23 cellular contexts compared by ENCODE assay signal in genomic region chr5:86865396-86865795, GRCh38.
A peak's percentile ranks its signal among the peaks of the same experiment; 100 is the strongest.
DNase-seq lines count a peak whose midpoint lies in the region; ATAC-seq, FAIRE-seq and TF ChIP-seq lines count a peak whose summit lies in the region.
"Had no signal": no experiment of that assay in that cellular context is flagged by ENCODE, and none has a peak within 500 bp of the region (broad histone marks: within the 10 kb centered on the region; RNA-seq: fewer than 3 reads in every experiment).

No MANE protein-coding gene starts in this region.

- no peak overlapping the region for H2BK12ac ChIP-seq in H1 (ENCODE audit: low read depth, low read length)

- 80% methylated on average over 1 of the region's 1 CpG; no CpG with 5 or more reads in 1 of the 2 experiments for WGBS in H1 (ENCODE audit: extremely low coverage in 1 of 2, insufficient coverage in 1 of 2, insufficient read length in 1 of 2, insufficient replicate concordance in 2 of 2, low coverage in 1 of 2, low lambda C conversion rate in 2 of 2, missing lambda C conversion rate in 1 of 2), 2 experiments
- 55 to 56% methylated on average over 1 of the region's 1 CpG for WGBS in heart right ventricle, 2 donors

- no peak overlapping the region for H2AK5ac ChIP-seq in H1 (ENCODE audit: low read depth, low read length)

- H3K56ac ChIP-seq in H1 (replicated peaks; ENCODE audit: insufficient read length, low read depth, low read length), result no peak overlapping the region

- H3K4me1 ChIP-seq in H1 (replicated peaks in 1 of 4; ENCODE audit: control insufficient read depth in 3 of 4, insufficient read depth in 4 of 4, low read length in 3 of 4) (peaks cover 0 to 4% (median 0%) of the 10 kb centered on the region in 4 experiments; a peak in 1 of 7 replicates), heart right ventricle (no peaks in the 10 kb centered on the region)
- H3K4me1 ChIP-seq: Peyer's patch had no signal

- POLR2A ChIA-PET in H1 (lab: Charles Lee; ENCODE audit: partially characterized antibody), result no interaction called here
- POLR2A ChIA-PET in activated CD4-positive, alpha-beta T cell treated with anti-CD3 and anti-CD28 coated beads, Interleukin-2, amount 10 ng/mL, durations not matched to agents 7 days and 5 days (lab: Charles Lee), result no interaction called here

- intact Hi-C loops in heart right ventricle (cut with DNase I), result no loop called here

- H4K8ac ChIP-seq in H1 (ENCODE audit: extremely low read depth, insufficient read depth, low read length), result no peak overlapping the region

- no peak overlapping the region for H3K4me2 ChIP-seq in H1 (ENCODE audit: insufficient read depth in 1 of 2, low read depth in 2 of 2, low read length in 2 of 2)

- no peak for TF ChIP-seq EP300 in H1 (IDR thresholded peaks at IDR 0.05; ENCODE audit: borderline replicate concordance in 1 of 2, low read depth in 2 of 2, low read length in 2 of 2)

- no peaks in the 10 kb centered on the region for H3K36me3 Mint-ChIP-seq in activated CD4-positive, alpha-beta T cell treated with anti-CD3 and anti-CD28 coated beads, Interleukin-2, amount 10 ng/mL, durations not matched to agents 7 days and 5 days (ENCODE audit: low read depth)
- H3K36me3 Mint-ChIP-seq: CD8-positive, alpha-beta T cell had no signal

- no peak overlapping the region for H2BK20ac ChIP-seq in H1 (ENCODE audit: low read length)

- H3K14ac ChIP-seq in H1 (ENCODE audit: insufficient read length), result no peak overlapping the region

- H3K27ac ChIP-seq in H1 (ENCODE audit: low read depth, low read length) (no peak overlapping the region), heart right ventricle (no peak overlapping the region)
- H3K27ac ChIP-seq: 22Rv1, Peyer's patch had no signal

- H3K9me3 ChIP-seq in H1 (ENCODE audit: insufficient read depth in 2 of 2, low read depth in 1 of 2, low read length in 1 of 2) (no peaks in the 10 kb centered on the region), heart right ventricle (no peaks in the 10 kb centered on the region)
- H3K9me3 ChIP-seq: Peyer's patch had no signal

- no peaks in the 10 kb centered on the region for H3K27me3 ChIP-seq in H1 (replicated peaks in 1 of 4; ENCODE audit: control insufficient read depth in 3 of 4, extremely low read depth in 1 of 4, insufficient read depth in 3 of 4, low read length in 3 of 4)
- no peaks in the 10 kb centered on the region for H3K27me3 ChIP-seq in heart right ventricle
- H3K27me3 ChIP-seq: Peyer's patch had no signal

- no peak overlapping the region for H2BK15ac ChIP-seq in H1 (ENCODE audit: low read length)

- H4K91ac ChIP-seq in H1 (replicated peaks; ENCODE audit: insufficient read length, low read length), result no peak overlapping the region

- H2AFZ ChIP-seq in H1 (ENCODE audit: low read length), result peak overlapping the region; percentile 16; the same call in 1 of the 2 replicates

- no peak overlapping the region for H3K27ac Mint-ChIP-seq in activated CD4-positive, alpha-beta T cell treated with anti-CD3 and anti-CD28 coated beads, Interleukin-2, amount 10 ng/mL, durations not matched to agents 7 days and 5 days
- H3K27ac Mint-ChIP-seq: CD8-positive, alpha-beta T cell had no signal

- no peaks in the 10 kb centered on the region for H3K9me3 Mint-ChIP-seq in activated CD4-positive, alpha-beta T cell treated with anti-CD3 and anti-CD28 coated beads, Interleukin-2, amount 10 ng/mL, durations not matched to agents 7 days and 5 days
- H3K9me3 Mint-ChIP-seq: CD8-positive, alpha-beta T cell had no signal

- H3K79me2 ChIP-seq in H1 (ENCODE audit: control insufficient read depth in 1 of 2, insufficient read depth in 2 of 2, low read length in 2 of 2), result no peaks in the 10 kb centered on the region

- ATAC-seq in heart right ventricle, result no peak
- ATAC-seq: CD8-positive, alpha-beta T cell; SK-N-SH treated with all-trans-retinoic acid at 6 μM for 48 hours had no signal

- no peak overlapping the region for H3K9ac ChIP-seq in H1 (replicated peaks in 1 of 4; ENCODE audit: extremely low read depth in 1 of 4, low read depth in 3 of 4, low read length in 3 of 4)

- H3K27me3 Mint-ChIP-seq in activated CD4-positive, alpha-beta T cell treated with anti-CD3 and anti-CD28 coated beads, Interleukin-2, amount 10 ng/mL, durations not matched to agents 7 days and 5 days, result peaks cover 2% of the 10 kb centered on the region

- CTCF ChIA-PET in H1 (lab: Charles Lee; ENCODE audit: partially characterized antibody), result interaction anchor here (1.3 to 4.5 kb wide), 2 partner anchors 15 kb away, joined by 3 to 19 read pairs; no protein-coding TSS in a partner anchor
- CTCF ChIA-PET in activated CD4-positive, alpha-beta T cell treated with anti-CD3 and anti-CD28 coated beads, Interleukin-2, amount 10 ng/mL, durations not matched to agents 7 days and 5 days (lab: Charles Lee), result interaction anchor here (0.8 kb wide), 1 partner anchor 15 kb away, joined by 3 read pairs; no protein-coding TSS in a partner anchor

- no peak for FAIRE-seq in H1 (lab: Jason Lieb, UNC)
- FAIRE-seq: GM18507, H54 had no signal

- peak; percentile 27 for DNase-seq in DMS 273 (lab: John Stamatoyannopoulos, UW; ENCODE audit: unreplicated experiment)
- no peak for DNase-seq in DMS 273 treated with DMSO at 0.1 percent for 48 hours (lab: John Stamatoyannopoulos, UW)
- peak; percentile 84 for DNase-seq in NCI-H69 (lab: John Stamatoyannopoulos, UW)
- DNase-seq in H1 (ENCODE audit: low read depth in 1 of 2, low spot score in 2 of 2), result no peak
- peak; percentile 44 for DNase-seq in superior temporal gyrus (ENCODE audit: extremely low spot score)
- DNase-seq in activated CD4-positive, alpha-beta T cell treated with anti-CD3 and anti-CD28 coated beads, Interleukin-2, amount 10 ng/mL, durations not matched to agents 7 days and 5 days, result no peak
- no peak for DNase-seq in stimulated activated naive CD4-positive, alpha-beta T cell treated with Interleukin-2 at 50 U/mL for 16 hours (lab: John Stamatoyannopoulos, UW)
- DNase-seq in heart right ventricle, result no peak
- DNase-seq: ACHN; CD8-positive, alpha-beta T cell; GDM1; KG1; NCI-H1092 treated with DMSO at 0.1 percent for 48 hours; NCI-H146; NCI-H2081 treated with DMSO at 0.1 percent for 48 hours; NCI-H2171 treated with DMSO at 0.1 percent for 48 hours; NCI-H510A; NCI-H748 treated with DMSO at 0.1 percent for 48 hours; Peyer's patch had no signal

- no peak for TF ChIP-seq RAD21 in H1 (IDR thresholded peaks at IDR 0.05 in 1 of 2, conservative IDR thresholded peaks at IDR 0.05 in 1 of 2; ENCODE audit: low read depth in 2 of 2, low read length in 2 of 2)

- H2BK120ac ChIP-seq in H1 (replicated peaks; ENCODE audit: low read depth, low read length), result no peak overlapping the region

- no peaks in the 10 kb centered on the region for H3K23me2 ChIP-seq in H1 (ENCODE audit: low read depth, low read length)

- no peak for TF ChIP-seq POLR2A in H1 (IDR thresholded peaks at IDR 0.05; ENCODE audit: control extremely low read depth in 1 of 2, low read depth in 2 of 2, low read length in 2 of 2)

- H3K36me3 ChIP-seq in H1 (ENCODE audit: control insufficient read depth in 2 of 4, insufficient read depth in 4 of 4, low read length in 3 of 4) (no peaks in the 10 kb centered on the region), heart right ventricle (no peaks in the 10 kb centered on the region)
- H3K36me3 ChIP-seq: Peyer's patch had no signal

- H4K5ac ChIP-seq in H1 (ENCODE audit: insufficient read length, low read depth, low read length), result no peak overlapping the region

- no peak overlapping the region for H3K4ac ChIP-seq in H1 (replicated peaks; ENCODE audit: insufficient read length, low read depth, low read length)

- no peaks in the 10 kb centered on the region for H4K20me1 ChIP-seq in H1 (replicated peaks in 1 of 2; ENCODE audit: control insufficient read depth in 1 of 2, insufficient read depth in 2 of 2, low read length in 2 of 2)

- no peaks in the 10 kb centered on the region for H3K79me1 ChIP-seq in H1 (ENCODE audit: low read depth, low read length)

- H2BK5ac ChIP-seq in H1 (ENCODE audit: low read depth, low read length), result no peak overlapping the region

- no peaks in the 10 kb centered on the region for H3K4me1 Mint-ChIP-seq in activated CD4-positive, alpha-beta T cell treated with anti-CD3 and anti-CD28 coated beads, Interleukin-2, amount 10 ng/mL, durations not matched to agents 7 days and 5 days

- H3K4me3 Mint-ChIP-seq in activated CD4-positive, alpha-beta T cell treated with anti-CD3 and anti-CD28 coated beads, Interleukin-2, amount 10 ng/mL, durations not matched to agents 7 days and 5 days, result no peak overlapping the region
- H3K4me3 Mint-ChIP-seq: CD8-positive, alpha-beta T cell had no signal

- no peak overlapping the region for H3K23ac ChIP-seq in H1 (ENCODE audit: insufficient read length)

- TF ChIP-seq CTCF in H1 (IDR thresholded peaks at IDR 0.05; ENCODE audit: control extremely low read depth in 1 of 3, insufficient read depth in 1 of 3, low read depth in 1 of 3, low read length in 3 of 3) (no peak), heart right ventricle (IDR thresholded peaks at IDR 0.05) (no peak)

- no peak overlapping the region for H3K18ac ChIP-seq in H1 (ENCODE audit: extremely low read depth, low read length)

- H3K4me3 ChIP-seq in H1 (ENCODE audit: extremely low read depth in 1 of 4, insufficient read depth in 2 of 4, low read depth in 3 of 4, low read length in 4 of 4) (no peak overlapping the region), heart right ventricle (no peak overlapping the region)
- H3K4me3 ChIP-seq: Peyer's patch had no signal

TF ChIP-seq in H1, 55 proteins besides CTCF, POLR2A, EP300 and RAD21:
- TF ChIP-seq KDM5A (IDR thresholded peaks at IDR 0.05; ENCODE audit: low read length) (no peak), CREB1 (IDR thresholded peaks at IDR 0.05) (no peak), BACH1 (IDR thresholded peaks at IDR 0.05; ENCODE audit: low read length) (no peak), ATF2 (IDR thresholded peaks at IDR 0.05; ENCODE audit: low read length) (no peak)
TF ChIP-seq in H1: peak in this region for 0.

Comparison
In these comparisons a context has a peak if more than half of its experiments do, and no peak if none do; other contexts are left out.
1. DNase-seq: peak in DMS 273 (single experiment), NCI-H69 (single experiment) and superior temporal gyrus (single experiment); none in DMS 273 treated with DMSO at 0.1 percent for 48 hours (single experiment), H1 (0 of 2), activated CD4-positive, alpha-beta T cell treated with anti-CD3 and anti-CD28 coated beads, Interleukin-2, amount 10 ng/mL, durations not matched to agents 7 days and 5 days (single experiment), stimulated activated naive CD4-positive, alpha-beta T cell treated with Interleukin-2 at 50 U/mL for 16 hours (single experiment) and heart right ventricle (0 of 2).